In the genomic region with DNA sequence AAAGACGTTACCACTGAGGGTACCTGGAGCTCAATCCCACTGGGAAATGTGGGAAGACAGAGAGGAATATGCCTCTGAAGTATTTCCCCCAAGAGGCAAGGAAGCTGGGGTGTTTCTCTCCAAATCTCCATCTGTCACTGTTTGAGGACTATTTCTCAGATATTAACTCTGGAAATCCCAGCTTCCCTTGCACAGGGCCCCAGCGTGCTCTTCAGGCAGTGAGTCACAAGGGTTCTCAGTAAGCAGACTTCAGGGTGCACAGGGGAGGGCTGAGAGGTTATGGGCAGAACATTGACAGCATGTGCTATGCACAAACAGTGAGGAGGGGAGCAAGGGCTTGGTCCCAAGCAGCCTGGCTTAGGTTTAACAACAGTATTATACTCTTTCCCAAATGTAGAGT, we compare ENCODE assay signal across 10 cellular contexts.
DNase-seq lines count a peak whose midpoint lies in the region; ATAC-seq and TF ChIP-seq lines count a peak whose summit lies in the region.
"Had no signal": no experiment of that assay in that cellular context is flagged by ENCODE, and none has a peak within 500 bp of the region (broad histone marks: within the 10 kb centered on the region; RNA-seq: fewer than 3 reads in every experiment).

No MANE protein-coding gene starts in this region.

- H3K4me3 ChIP-seq in adipocyte (ENCODE audit: low read length) (no peak overlapping the region), smooth muscle cell (no peak overlapping the region), H7 (ENCODE audit: insufficient read depth, low read depth, low read length) (no peak overlapping the region)
- H3K4me3 ChIP-seq: spleen had no signal

- H3K9me3 ChIP-seq in adipocyte (ENCODE audit: control insufficient read depth, low read length), result no peaks in the 10 kb centered on the region
- no peaks in the 10 kb centered on the region for H3K9me3 ChIP-seq in smooth muscle cell (replicated peaks; ENCODE audit: low read depth)
- H3K9me3 ChIP-seq: spleen had no signal

- peak overlapping the region; percentile 53 for H3K4me2 ChIP-seq in smooth muscle cell

- ATAC-seq in GM18909 (IDR thresholded peaks at IDR 0.05; ENCODE audit: poor library complexity, unreplicated experiment) (peak; percentile 40), GM19023 (IDR thresholded peaks at IDR 0.05; ENCODE audit: unreplicated experiment) (no peak)

- H3K4me1 ChIP-seq in adipocyte (ENCODE audit: control insufficient read depth, insufficient read depth, low read length) (peaks cover 8% of the 10 kb centered on the region), smooth muscle cell (ENCODE audit: low read depth) (peaks cover 3% of the 10 kb centered on the region)

- H3K36me3 ChIP-seq in adipocyte (ENCODE audit: control insufficient read depth, insufficient read depth, low read length, severe bottlenecking), result no peaks in the 10 kb centered on the region
- H3K36me3 ChIP-seq in smooth muscle cell (ENCODE audit: low read depth), result no peaks in the 10 kb centered on the region
- no peaks in the 10 kb centered on the region for H3K36me3 ChIP-seq in H7 (replicated peaks; ENCODE audit: control insufficient read depth, insufficient read depth, low read length)
- H3K36me3 ChIP-seq: spleen had no signal

- no peak for TF ChIP-seq CTCF in smooth muscle cell (IDR thresholded peaks at IDR 0.05; ENCODE audit: borderline replicate concordance, insufficient read depth, poor library complexity, severe bottlenecking)

- peak overlapping the region; percentile 79 for H3K27ac ChIP-seq in smooth muscle cell (ENCODE audit: low read depth)

- no peaks in the 10 kb centered on the region for H3K27me3 ChIP-seq in adipocyte (replicated peaks; ENCODE audit: control insufficient read depth, insufficient read depth, low read length)
- no peaks in the 10 kb centered on the region for H3K27me3 ChIP-seq in smooth muscle cell (ENCODE audit: low read depth)
- H3K27me3 ChIP-seq in H7 (ENCODE audit: control insufficient read depth, insufficient read depth, low read length), result no peaks in the 10 kb centered on the region
- H3K27me3 ChIP-seq: spleen had no signal

- H3K9ac ChIP-seq in adipocyte (ENCODE audit: low read length) (no peak overlapping the region), smooth muscle cell (ENCODE audit: low read depth) (peak overlapping the region; percentile 16)

- peaks cover 5% of the 10 kb centered on the region for H3F3A ChIP-seq in smooth muscle cell (ENCODE audit: low read depth)

- H2AFZ ChIP-seq in smooth muscle cell (ENCODE audit: low read depth), result peak overlapping the region; percentile 4

- no peaks in the 10 kb centered on the region for H4K20me1 ChIP-seq in smooth muscle cell (ENCODE audit: low read depth)

- peak; percentile 50 for DNase-seq in HT1080 (ENCODE audit: low read depth)
- DNase-seq in adipocyte (ENCODE audit: low read depth), result peak; percentile 57
- DNase-seq in smooth muscle cell (lab: John Stamatoyannopoulos, UW; ENCODE audit: unreplicated experiment), result no peak
- DNase-seq in H7, result no peak
- no peak for DNase-seq in SK-N-DZ (ENCODE audit: low spot score)
- no peak for DNase-seq in NCI-H1694 (lab: John Stamatoyannopoulos, UW)
- DNase-seq: NCI-H2081, spleen had no signal

- WGBS in smooth muscle cell (ENCODE audit: low lambda C conversion rate), result 47% methylated on average over 2 of the region's 2 CpGs

- H3K79me2 ChIP-seq in smooth muscle cell (ENCODE audit: low read depth), result no peaks in the 10 kb centered on the region

Comparison
In these comparisons a context has a peak if more than half of its experiments do, and no peak if none do; other contexts are left out.
1. DNase-seq: peak in HT1080 (single experiment) and adipocyte (single experiment); none in smooth muscle cell (single experiment), H7 (single experiment), SK-N-DZ (single experiment) and NCI-H1694 (single experiment).